Comparison of ENCODE assay signal across 14 cellular contexts in genomic region chr7:43921423-43921822, GRCh38. TPM values are rescaled to one million over a fixed set of nuclear protein-coding genes. Genes with fewer than 3 reads are reported as not detected.
A peak's percentile ranks its signal among the peaks of the same experiment; 100 is the strongest.
DNase-seq lines count a peak whose midpoint lies in the region; ATAC-seq lines count a peak whose summit lies in the region.
"Had no signal": no experiment of that assay in that cellular context is flagged by ENCODE, and none has a peak within 500 bp of the region (broad histone marks: within the 10 kb centered on the region; RNA-seq: fewer than 3 reads in every experiment).

No MANE protein-coding gene starts in this region.

- H3K27me3 Mint-ChIP-seq in activated T-cell treated with anti-CD3 and anti-CD28 coated beads, Interleukin-2, amount 50 U/mL, for 72 hours (ENCODE audit: low read depth): no peaks in the 10 kb centered on the region
- H3K27me3 Mint-ChIP-seq in central memory CD8-positive, alpha-beta T cell: no peaks in the 10 kb centered on the region
- no peaks in the 10 kb centered on the region for H3K27me3 Mint-ChIP-seq in activated CD4-positive, alpha-beta T cell treated with anti-CD3 and anti-CD28 coated beads, Interleukin-2, amount 10 ng/mL, durations not matched to agents 7 days and 5 days
- H3K27me3 Mint-ChIP-seq: CD4-positive, alpha-beta T cell had no signal

- H3K4me1 Mint-ChIP-seq in activated T-cell treated with anti-CD3 and anti-CD28 coated beads, Interleukin-2, amount 50 U/mL, for 72 hours (ENCODE audit: low read depth): peaks cover 22% of the 10 kb centered on the region
- peaks cover 10% of the 10 kb centered on the region for H3K4me1 Mint-ChIP-seq in central memory CD8-positive, alpha-beta T cell
- peaks cover 17% of the 10 kb centered on the region for H3K4me1 Mint-ChIP-seq in activated CD4-positive, alpha-beta T cell treated with anti-CD3 and anti-CD28 coated beads, Interleukin-2, amount 10 ng/mL, durations not matched to agents 7 days and 5 days
- H3K4me1 Mint-ChIP-seq: GM23338 had no signal

- ATAC-seq in activated T-cell treated with anti-CD3 and anti-CD28 coated beads, Interleukin-2, amount 50 U/mL, for 72 hours (replicated peaks in 1 of 2): no peak
- no peak for ATAC-seq in central memory CD8-positive, alpha-beta T cell (replicated peaks; ENCODE audit: extremely low read depth, poor library complexity, severe bottlenecking)
- ATAC-seq in left lobe of liver: peak; percentile 25
- ATAC-seq in HG02884 (IDR thresholded peaks at IDR 0.05; ENCODE audit: unreplicated experiment): no peak
- no peak for ATAC-seq in GM19023 (IDR thresholded peaks at IDR 0.05; ENCODE audit: unreplicated experiment)
- ATAC-seq: A549, GM23338 had no signal

- no peak for DNase-seq in activated T-cell treated with anti-CD3 and anti-CD28 coated beads, Interleukin-2, amount 50 U/mL, for 72 hours
- DNase-seq in activated T-cell treated with anti-CD3 and anti-CD28 coated beads, Interleukin-2, amount 50 U/mL, for 1 hour: no peak
- no peak for DNase-seq in central memory CD8-positive, alpha-beta T cell (ENCODE audit: low spot score in 2 of 2)
- DNase-seq in left lobe of liver (ENCODE audit: low spot score) (no peak), NCI-H226 (no peak)
- DNase-seq in activated CD4-positive, alpha-beta T cell treated with anti-CD3 and anti-CD28 coated beads, Interleukin-2, amount 10 ng/mL, durations not matched to agents 7 days and 5 days: no peak
- DNase-seq: AML-193; Caco-2; CD4-positive, alpha-beta T cell; HCEC 1CT had no signal

- CTCF ChIA-PET in activated CD4-positive, alpha-beta T cell treated with anti-CD3 and anti-CD28 coated beads, Interleukin-2, amount 10 ng/mL, durations not matched to agents 7 days and 5 days (lab: Charles Lee): interaction anchor here (0.6 to 1.3 kb wide), 3 partner anchors 13 to 222 kb away, joined by 3 read pairs; no protein-coding TSS in a partner anchor

- H3K36me3 Mint-ChIP-seq in activated T-cell treated with anti-CD3 and anti-CD28 coated beads, Interleukin-2, amount 50 U/mL, for 72 hours (ENCODE audit: insufficient read depth in 2 of 2): peaks cover 2 to 3% of the 10 kb centered on the region in 2 donors
- H3K36me3 Mint-ChIP-seq in central memory CD8-positive, alpha-beta T cell (ENCODE audit: insufficient read depth): peaks cover 7% of the 10 kb centered on the region
- peaks cover 11% of the 10 kb centered on the region for H3K36me3 Mint-ChIP-seq in activated CD4-positive, alpha-beta T cell treated with anti-CD3 and anti-CD28 coated beads, Interleukin-2, amount 10 ng/mL, durations not matched to agents 7 days and 5 days (ENCODE audit: low read depth)

- no peak overlapping the region for H3K4me3 Mint-ChIP-seq in activated T-cell treated with anti-CD3 and anti-CD28 coated beads, Interleukin-2, amount 50 U/mL, for 72 hours
- no peak overlapping the region for H3K4me3 Mint-ChIP-seq in central memory CD8-positive, alpha-beta T cell
- no peak overlapping the region for H3K4me3 Mint-ChIP-seq in activated CD4-positive, alpha-beta T cell treated with anti-CD3 and anti-CD28 coated beads, Interleukin-2, amount 10 ng/mL, durations not matched to agents 7 days and 5 days
- H3K4me3 Mint-ChIP-seq: CD4-positive, alpha-beta T cell; GM23338 had no signal

- peak overlapping the region; percentile 42 for H3K27ac Mint-ChIP-seq in activated T-cell treated with anti-CD3 and anti-CD28 coated beads, Interleukin-2, amount 50 U/mL, for 72 hours
- H3K27ac Mint-ChIP-seq in central memory CD8-positive, alpha-beta T cell (ENCODE audit: low read depth): peak overlapping the region; percentile 53
- H3K27ac Mint-ChIP-seq in activated CD4-positive, alpha-beta T cell treated with anti-CD3 and anti-CD28 coated beads, Interleukin-2, amount 10 ng/mL, durations not matched to agents 7 days and 5 days: no peak overlapping the region
- H3K27ac Mint-ChIP-seq: CD4-positive, alpha-beta T cell; GM23338 had no signal

- H3K9me3 Mint-ChIP-seq in activated T-cell treated with anti-CD3 and anti-CD28 coated beads, Interleukin-2, amount 50 U/mL, for 72 hours: no peaks in the 10 kb centered on the region
- no peaks in the 10 kb centered on the region for H3K9me3 Mint-ChIP-seq in central memory CD8-positive, alpha-beta T cell
- no peaks in the 10 kb centered on the region for H3K9me3 Mint-ChIP-seq in activated CD4-positive, alpha-beta T cell treated with anti-CD3 and anti-CD28 coated beads, Interleukin-2, amount 10 ng/mL, durations not matched to agents 7 days and 5 days
- H3K9me3 Mint-ChIP-seq: CD4-positive, alpha-beta T cell had no signal

- POLR2A ChIA-PET in activated CD4-positive, alpha-beta T cell treated with anti-CD3 and anti-CD28 coated beads, Interleukin-2, amount 10 ng/mL, durations not matched to agents 7 days and 5 days (lab: Charles Lee): no interaction called here

RNA-seq across cellular contexts. Expression of gene UBE2D4, which starts 4.8 kb away (rescaled TPM):
- 1 to 10 TPM; 6.7 to 9.0 TPM for total RNA-seq in activated T-cell treated with anti-CD3 and anti-CD28 coated beads, Interleukin-2, amount 50 U/mL, for 72 hours
- total RNA-seq in left lobe of liver: 17.7 TPM
- total RNA-seq in activated CD4-positive, alpha-beta T cell treated with anti-CD3 and anti-CD28 coated beads, Interleukin-2, amount 10 ng/mL, durations not matched to agents 7 days and 5 days: 1 to 10 TPM; 7.8 to 8.0 TPM

RNA-seq across cellular contexts. Expression of gene URGCP, which starts 15.0 kb away (rescaled TPM):
- 10 to 100 TPM; 34.4 to 36.8 TPM for total RNA-seq in activated T-cell treated with anti-CD3 and anti-CD28 coated beads, Interleukin-2, amount 50 U/mL, for 72 hours
- total RNA-seq in left lobe of liver: 18.0 TPM
- 10 to 100 TPM; 23.4 to 27.1 TPM for total RNA-seq in activated CD4-positive, alpha-beta T cell treated with anti-CD3 and anti-CD28 coated beads, Interleukin-2, amount 10 ng/mL, durations not matched to agents 7 days and 5 days

RNA-seq across cellular contexts. Expression of gene MRPS24, which starts 52.1 kb away (rescaled TPM):
- 100 to 1,000 TPM in 1 of 2 donors, 10 to 100 TPM in 1; 82.7 to 100 TPM for total RNA-seq in activated T-cell treated with anti-CD3 and anti-CD28 coated beads, Interleukin-2, amount 50 U/mL, for 72 hours
- 70.8 TPM for total RNA-seq in left lobe of liver
- 10 to 100 TPM; 77.6 to 84.0 TPM for total RNA-seq in activated CD4-positive, alpha-beta T cell treated with anti-CD3 and anti-CD28 coated beads, Interleukin-2, amount 10 ng/mL, durations not matched to agents 7 days and 5 days
